Comparison of ENCODE assay signal across 3 cellular contexts in the genomic region with DNA sequence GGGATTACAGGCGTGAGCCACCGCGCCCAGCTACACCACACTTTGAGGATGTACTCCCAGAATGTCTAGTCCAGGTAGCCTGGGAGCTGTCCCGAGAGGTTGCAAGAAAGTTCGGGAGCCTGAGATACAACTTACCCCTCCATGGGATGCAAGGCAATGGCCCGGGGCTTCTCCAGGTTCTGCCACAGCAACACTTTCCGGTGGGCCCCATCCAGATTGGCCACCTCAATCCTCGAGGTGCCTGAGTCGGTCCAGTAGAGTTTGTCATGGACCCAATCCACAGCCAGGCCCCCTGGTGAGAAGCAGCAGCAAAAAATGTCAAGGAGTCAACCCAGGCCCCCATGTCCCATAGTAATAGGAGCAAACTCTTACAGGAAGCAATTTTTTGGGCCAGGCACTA.
"Had no signal": no experiment of that assay in that cellular context is flagged by ENCODE, and none has a peak within 500 bp of the region (broad histone marks: within the 10 kb centered on the region; RNA-seq: fewer than 3 reads in every experiment).

No MANE protein-coding gene starts in this region.

- H3K4me3 ChIP-seq: GM12878 had no signal

- DNase-seq: GDM1, GF-D8 had no signal
